ENCODE assay signal across 25 cellular contexts in the genomic region with DNA sequence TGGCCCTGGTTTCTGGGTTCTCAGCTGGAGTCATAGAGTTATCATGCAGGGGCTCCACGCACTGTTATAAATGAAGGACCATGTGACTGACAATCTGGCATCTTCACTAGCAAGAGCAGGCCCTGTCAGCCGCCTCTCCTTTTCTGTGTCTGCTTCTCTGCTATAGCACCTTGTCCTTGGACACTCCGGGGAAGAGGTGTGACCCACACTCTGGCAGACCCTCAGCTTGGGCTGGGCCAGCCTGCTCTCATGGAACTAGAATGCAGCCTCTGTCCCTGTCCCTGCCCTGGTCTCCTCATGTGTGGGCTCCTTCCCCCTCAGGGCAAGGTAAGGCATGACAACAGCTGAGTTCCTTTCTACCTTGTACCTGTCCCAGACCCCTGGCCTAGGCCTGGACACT.
"Had no signal": no experiment of that assay in that cellular context is flagged by ENCODE, and none has a peak within 500 bp of the region (broad histone marks: within the 10 kb centered on the region; RNA-seq: fewer than 3 reads in every experiment).

No MANE protein-coding gene starts in this region.

- H3K27ac ChIP-seq: ascending aorta, body of pancreas, SJSA1 had no signal

- DNase-seq: activated CD4-positive, alpha-beta T cell treated with anti-CD3 and anti-CD28 coated beads for 48 hours; activated CD4-positive, alpha-beta T cell treated with anti-CD3 and anti-CD28 coated beads, Interleukin-2, amount 50 U/mL, for 4 hours; activated CD4-positive, CD25-positive, alpha-beta regulatory T cell treated with anti-CD3 and anti-CD28 coated beads, Interleukin-2, amount 50 U/mL, for 72 hours; activated CD8-positive, alpha-beta memory T cell treated with anti-CD3 and anti-CD28 coated beads, Interleukin-2, amount 10 ng/mL, durations not matched to agents 7 days and 5 days; activated effector memory CD4-positive, alpha-beta T cell treated with Interleukin-2 at 50 U/mL for 16 hours; activated naive CD4-positive, alpha-beta T cell; activated T-cell treated with anti-CD3 and anti-CD28 coated beads, Interleukin-2, amount 50 U/mL, for 24 hours; amniotic stem cell; body of pancreas; MM.1S; NCI-H1105; NCI-H1436; NCI-H1694 treated with DMSO at 0.1 percent for 48 hours; NCI-H2029 treated with DMSO at 0.1 percent for 48 hours; NCI-H345; NCI-H510A; NCI-H526 treated with DMSO at 0.1 percent for 48 hours; NCI-H82; OCI-M1; RPMI8226; SHP77 had no signal

- H3K36me3 ChIP-seq: ascending aorta, SJSA1 had no signal

- H3K4me3 ChIP-seq: ascending aorta, body of pancreas, SJSA1 had no signal

- H3K27me3 ChIP-seq: ascending aorta, body of pancreas, SJSA1 had no signal

- H3K9me3 ChIP-seq: ascending aorta, body of pancreas, SJSA1 had no signal

- ATAC-seq: activated CD8-positive, alpha-beta memory T cell treated with anti-CD3 and anti-CD28 coated beads, Interleukin-2, amount 10 ng/mL, durations not matched to agents 7 days and 5 days; body of pancreas; Panc1; WTC11 had no signal

- H3K4me1 ChIP-seq: ascending aorta, body of pancreas, SJSA1 had no signal
